21 cellular contexts compared by ENCODE assay signal in the genomic region with DNA sequence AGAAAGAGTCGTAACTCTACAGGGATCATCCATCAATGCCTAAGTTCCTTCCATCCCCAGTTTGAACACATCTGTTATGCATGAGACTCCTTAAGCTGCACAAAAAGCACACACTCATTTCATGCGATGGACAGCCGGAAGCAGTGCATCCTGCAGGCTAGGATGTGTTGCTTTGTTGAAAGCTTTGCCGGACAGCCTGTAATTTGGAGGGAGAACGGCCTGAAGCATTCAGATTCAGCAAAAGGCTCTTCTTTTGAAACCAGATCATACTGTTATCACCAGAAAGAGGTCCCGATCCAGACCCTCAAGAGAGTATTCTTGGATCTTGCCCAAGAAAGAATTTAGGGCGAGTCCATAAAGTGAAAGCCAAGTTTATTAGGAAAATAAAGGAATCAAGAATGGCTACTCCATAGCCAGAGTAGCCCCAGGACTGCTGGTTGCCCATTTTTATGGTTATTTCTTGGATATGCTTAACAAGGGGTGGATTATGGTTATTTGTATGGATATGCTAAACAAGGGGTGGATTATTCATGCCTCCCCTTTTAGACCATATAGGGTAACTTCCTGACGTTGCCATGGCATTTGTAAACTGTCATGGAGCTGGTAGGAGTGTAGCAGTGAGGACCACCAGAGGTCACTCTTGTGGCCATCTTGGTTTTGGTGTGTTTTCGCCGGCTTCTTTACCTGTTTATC. TPM values are rescaled to one million over a fixed set of nuclear protein-coding genes. Genes with fewer than 3 reads are reported as not detected.
DNase-seq lines count a peak whose midpoint lies in the region; ATAC-seq and TF ChIP-seq lines count a peak whose summit lies in the region.
"Had no signal": no experiment of that assay in that cellular context is flagged by ENCODE, and none has a peak within 500 bp of the region (broad histone marks: within the 10 kb centered on the region; RNA-seq: fewer than 3 reads in every experiment).

No MANE protein-coding gene starts in this region.

- H4K8ac ChIP-seq in H9 (replicated peaks; ENCODE audit: insufficient read length, low read depth, low read length) = no peak overlapping the region

- H3K79me1 ChIP-seq in H9 (ENCODE audit: insufficient read depth, low read depth, low read length, poor library complexity, severe bottlenecking) = no peaks in the 10 kb centered on the region

- TF ChIP-seq CTCF in H9 (conservative IDR thresholded peaks at IDR 0.05) = peak; percentile 67
- TF ChIP-seq CTCF in WTC11 (IDR thresholded peaks at IDR 0.05) = no peak

- H3K36me3 Mint-ChIP-seq in H9 (ENCODE audit: insufficient read depth in 1 of 3, low read depth in 3 of 3) (peaks cover 15 to 41% (median 19%) of the 10 kb centered on the region in 3 experiments), WTC11 (peaks cover 25% of the 10 kb centered on the region)

- H4K5ac ChIP-seq in H9 (ENCODE audit: insufficient read length, low read depth, low read length) = no peak overlapping the region

- H3K14ac ChIP-seq in H9 (ENCODE audit: insufficient read depth, low read length) = no peak overlapping the region

- H3K56ac ChIP-seq in H9 (ENCODE audit: insufficient read length, low read depth, low read length) = no peak overlapping the region

- peak overlapping the region in 1 of 2 experiments; percentile 44; a peak in 3 of 5 replicates for H3K4me3 Mint-ChIP-seq in H9
- H3K4me3 Mint-ChIP-seq in WTC11 = no peak overlapping the region
- H3K4me3 Mint-ChIP-seq: activated B cell treated with CpG ODN at 0.5 μM for 24 hours; activated CD8-positive, alpha-beta T cell treated with anti-CD3 and anti-CD28 coated beads for 36 hours; activated T-cell treated with anti-CD3 and anti-CD28 coated beads, Interleukin-2, amount 50 U/mL, for 72 hours; dendritic cell treated with granulocyte-macrophage colony-stimulating factor and Interleukin-4, amounts not matched to agents 40 ng/mL and 50 ng/mL, for 4 days; stimulated activated naive CD8-positive, alpha-beta T cell treated with anti-CD3 and anti-CD28 coated beads, Interleukin-15, amount 100 ng/mL, for 72 hours had no signal

- POLR2A ChIA-PET in WTC11 (lab: Charles Lee) = no interaction called here

- no peak overlapping the region for H2BK15ac ChIP-seq in H9 (ENCODE audit: low read depth, low read length)

- H3T11ph ChIP-seq in H9 (ENCODE audit: low read length) = no peak overlapping the region

- no peak overlapping the region for H2BK120ac ChIP-seq in H9 (ENCODE audit: low read depth, low read length, poor library complexity, severe bottlenecking)

- DNase-seq in H9 = peak; percentile 55
- peak; percentile 44 for DNase-seq in WTC11 (ENCODE audit: low spot score)
- DNase-seq in left kidney (ENCODE audit: low read depth, low spot score) = peak; percentile 83
- DNase-seq in GDM1 (lab: John Stamatoyannopoulos, UW) = no peak
- DNase-seq in KBM-7 = no peak
- DNase-seq in RPMI8226 = no peak
- DNase-seq: activated B cell treated with CpG ODN at 0.5 μM for 24 hours; activated CD8-positive, alpha-beta T cell treated with anti-CD3 and anti-CD28 coated beads for 36 hours; activated T-cell treated with anti-CD3 and anti-CD28 coated beads, Interleukin-2, amount 50 U/mL, for 72 hours; foreskin keratinocyte; Kasumi-1; NCI-H1105; pancreas; SJCRH30; stimulated activated CD4-positive, alpha-beta T cell treated with anti-CD3 and anti-CD28 coated beads, Interleukin-2, amount 100 ng/mL, for 24 hours; stimulated activated naive CD8-positive, alpha-beta T cell treated with anti-CD3 and anti-CD28 coated beads, Interleukin-15, amount 100 ng/mL, for 72 hours; T-helper 2 cell; upper lobe of left lung had no signal

- H3K4me3 ChIP-seq in ACC112 (ENCODE audit: low read depth, low read length) = peak overlapping the region; percentile 50
- H3K4me3 ChIP-seq: pancreas, SJCRH30 had no signal

- H3K27ac Mint-ChIP-seq in H9 (peak overlapping the region; percentile 94 to 99 (median 97)), WTC11 (peak overlapping the region; percentile 93)
- H3K27ac Mint-ChIP-seq: activated B cell treated with CpG ODN at 0.5 μM for 24 hours; activated CD8-positive, alpha-beta T cell treated with anti-CD3 and anti-CD28 coated beads for 36 hours; activated T-cell treated with anti-CD3 and anti-CD28 coated beads, Interleukin-2, amount 50 U/mL, for 72 hours; dendritic cell treated with granulocyte-macrophage colony-stimulating factor and Interleukin-4, amounts not matched to agents 40 ng/mL and 50 ng/mL, for 4 days; stimulated activated naive CD8-positive, alpha-beta T cell treated with anti-CD3 and anti-CD28 coated beads, Interleukin-15, amount 100 ng/mL, for 72 hours had no signal

- no peak overlapping the region for H3K4ac ChIP-seq in H9 (ENCODE audit: low read depth, low read length)

- no peak overlapping the region for H4K91ac ChIP-seq in H9 (ENCODE audit: insufficient read length, low read depth, low read length)

- no peak overlapping the region for H2BK5ac ChIP-seq in H9 (ENCODE audit: insufficient read length, low read length)

- ATAC-seq in WTC11 (peak; percentile 77), GM21737 (IDR thresholded peaks at IDR 0.05; ENCODE audit: unreplicated experiment) (no peak)
- ATAC-seq: activated CD8-positive, alpha-beta T cell treated with anti-CD3 and anti-CD28 coated beads for 36 hours; activated T-cell treated with anti-CD3 and anti-CD28 coated beads, Interleukin-2, amount 50 U/mL, for 72 hours; foreskin keratinocyte; stimulated activated naive CD8-positive, alpha-beta T cell treated with anti-CD3 and anti-CD28 coated beads, Interleukin-15, amount 100 ng/mL, for 72 hours had no signal

- peak overlapping the region; percentile 77 for H3K18ac ChIP-seq in H9 (ENCODE audit: insufficient read length, low read depth, low read length)

- no peak overlapping the region for H3K9ac ChIP-seq in H9 (ENCODE audit: extremely low read depth, insufficient read length, low read length)

- H2AFZ ChIP-seq in ACC112 (ENCODE audit: low read length, unreplicated experiment) = peak overlapping the region; percentile 70
- H2AFZ ChIP-seq in H9 (ENCODE audit: low read length) = no peak overlapping the region

- H3K27ac ChIP-seq in ACC112 (ENCODE audit: low read depth, low read length) = no peak overlapping the region
- H3K27ac ChIP-seq in H9 (ENCODE audit: insufficient read length, low read depth, low read length) = peak overlapping the region; percentile 62
- H3K27ac ChIP-seq: foreskin keratinocyte, pancreas, SJCRH30, upper lobe of left lung had no signal

- H3K9me3 Mint-ChIP-seq in H9 (peaks cover 29 to 33% of the 10 kb centered on the region in 2 experiments), WTC11 (peaks cover 39% of the 10 kb centered on the region)

- H3K9me3 ChIP-seq in H9 (ENCODE audit: control insufficient read depth, low read depth, low read length) = peaks cover 6% of the 10 kb centered on the region
- H3K9me3 ChIP-seq: pancreas, SJCRH30, upper lobe of left lung had no signal

- H2BK12ac ChIP-seq in H9 (ENCODE audit: insufficient read length, low read depth, low read length) = no peak overlapping the region

- H3K4me1 ChIP-seq in ACC112 (ENCODE audit: control insufficient read depth, insufficient read depth, low read length, unreplicated experiment) (no peaks in the 10 kb centered on the region), H9 (ENCODE audit: insufficient read depth, low read length) (peaks cover 11% of the 10 kb centered on the region)
- H3K4me1 ChIP-seq: foreskin keratinocyte had no signal

- H3K27me3 ChIP-seq in ACC112 (ENCODE audit: insufficient read depth, low read length) (peaks cover 85% of the 10 kb centered on the region), H9 (ENCODE audit: insufficient read depth, low read length) (no peaks in the 10 kb centered on the region)
- H3K27me3 ChIP-seq: pancreas, SJCRH30, upper lobe of left lung had no signal

- H3K4me2 ChIP-seq in H9 (ENCODE audit: insufficient read depth, insufficient read length, low read length) = peak overlapping the region; percentile 9

- H2AK5ac ChIP-seq in H9 (ENCODE audit: insufficient read length, low read length) = no peak overlapping the region

- H3K27me3 Mint-ChIP-seq in H9 (ENCODE audit: low read depth) = peaks cover 6% of the 10 kb centered on the region
- H3K27me3 Mint-ChIP-seq in WTC11 (ENCODE audit: low read depth) = 0 out of 2 replicates have a peak, but pooled peaks cover 2% of the 10 kb centered on the region

- CTCF ChIA-PET in WTC11 (lab: Charles Lee) = no interaction called here

- no peaks in the 10 kb centered on the region for H3K23me2 ChIP-seq in H9 (ENCODE audit: insufficient read length, low read depth, low read length, poor library complexity, severe bottlenecking)

- no peak overlapping the region for H3K23ac ChIP-seq in H9 (ENCODE audit: insufficient read length, low read depth, low read length)

- no peaks in the 10 kb centered on the region for H4K20me1 ChIP-seq in H9 (ENCODE audit: control insufficient read depth, insufficient read depth, insufficient read length)

- H3K4me1 Mint-ChIP-seq in H9 (peaks cover 33 to 36% of the 10 kb centered on the region in 2 experiments), WTC11 (peaks cover 36% of the 10 kb centered on the region)
- H3K4me1 Mint-ChIP-seq: stimulated activated naive CD8-positive, alpha-beta T cell treated with anti-CD3 and anti-CD28 coated beads, Interleukin-15, amount 100 ng/mL, for 72 hours had no signal

- H3K79me2 ChIP-seq in ACC112 (ENCODE audit: control insufficient read depth, insufficient read depth, low read length, unreplicated experiment) = no peaks in the 10 kb centered on the region
- no peaks in the 10 kb centered on the region for H3K79me2 ChIP-seq in H9 (ENCODE audit: insufficient read depth, low read length)

- in situ Hi-C loops in KBM-7 (cut with MboI; ENCODE audit: low pct_unique_long_range_greater_than_20kb, low sequenced_read_pairs) = no loop called here

- H2BK20ac ChIP-seq in H9 (ENCODE audit: low read depth, low read length, poor library complexity, severe bottlenecking) = no peak overlapping the region

- no CpG with 5 or more reads among the region's 10 CpGs for WGBS in H9 (ENCODE audit: extremely low coverage, insufficient read length, low lambda C conversion rate)

- no peaks in the 10 kb centered on the region for H3K36me3 ChIP-seq in ACC112 (ENCODE audit: insufficient read depth, low read length)
- H3K36me3 ChIP-seq: pancreas, SJCRH30, upper lobe of left lung had no signal

TF ChIP-seq in WTC11, 78 proteins besides CTCF, POLR2A, EP300 and RAD21 (continues in another document):
- TF ChIP-seq, protein P1, sequence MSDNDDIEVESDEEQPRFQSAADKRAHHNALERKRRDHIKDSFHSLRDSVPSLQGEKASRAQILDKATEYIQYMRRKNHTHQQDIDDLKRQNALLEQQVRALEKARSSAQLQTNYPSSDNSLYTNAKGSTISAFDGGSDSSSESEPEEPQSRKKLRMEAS (CRISPR knock-in tag; IDR thresholded peaks at IDR 0.05) = no peak
- no peak for TF ChIP-seq FOXK1 (CRISPR knock-in tag; IDR thresholded peaks at IDR 0.05)

RNA-seq across cellular contexts. Expression of a gene that starts 48.1 kb away (rescaled TPM):
- total RNA-seq in H9 (2021) (42.3 and 44.0 TPM in 2 replicates), WTC11 (2021) (28.2 to 34.3 TPM (median 33.4 TPM) in 3 replicates)

RNA-seq across cellular contexts. Expression of a gene that starts 48.1 kb away (rescaled TPM):
- total RNA-seq in H9 (2021) (61.1 and 63.8 TPM in 2 replicates), WTC11 (2021) (45.1 to 49.2 TPM (median 47.3 TPM) in 3 replicates)

Comparison
In these comparisons a context has a peak if more than half of its experiments do, and no peak if none do; other contexts are left out.
1. DNase-seq: peak in H9 (single experiment), WTC11 (single experiment) and left kidney (single experiment); none in GDM1 (single experiment), KBM-7 (single experiment) and RPMI8226 (single experiment).